ENCODE assay signal across 21 cellular contexts in genomic region chr22:38867496-38868285, GRCh38. TPM values are rescaled to one million over a fixed set of nuclear protein-coding genes. Genes with fewer than 3 reads are reported as not detected.
DNase-seq lines count a peak whose midpoint lies in the region; ATAC-seq and TF ChIP-seq lines count a peak whose summit lies in the region.
"Had no signal": no experiment of that assay in that cellular context is flagged by ENCODE, and none has a peak within 500 bp of the region (broad histone marks: within the 10 kb centered on the region; RNA-seq: fewer than 3 reads in every experiment).

No MANE protein-coding gene starts in this region.

- no peaks in the 10 kb centered on the region for H3K9me3 ChIP-seq in heart right ventricle
- H3K9me3 ChIP-seq: breast epithelium, Caco-2, gastroesophageal sphincter, Peyer's patch, thoracic aorta had no signal

- peaks cover 35 to 89% (median 63%) of the 10 kb centered on the region in 9 donors for H3K4me1 ChIP-seq in heart right ventricle

- H3K4me3 Mint-ChIP-seq in activated naive CD8-positive, alpha-beta T cell treated with anti-CD3 and anti-CD28 coated beads, Interleukin-2, amount 50 U/mL, for 24 hours = no peak overlapping the region

- ATAC-seq in heart right ventricle (no peak), GM19467 (IDR thresholded peaks at IDR 0.05; ENCODE audit: unreplicated experiment) (no peak), HG03025 (IDR thresholded peaks at IDR 0.05; ENCODE audit: low FRiP score, unreplicated experiment) (no peak)
- ATAC-seq in activated naive CD8-positive, alpha-beta T cell treated with anti-CD3 and anti-CD28 coated beads, Interleukin-2, amount 50 U/mL, for 24 hours = no peak
- ATAC-seq: esophagus mucosa, gastroesophageal sphincter, left cardiac atrium had no signal

- peak overlapping the region in 1 of 10 donors; percentile 9 for H3K27ac ChIP-seq in heart right ventricle
- H3K27ac ChIP-seq: breast epithelium, Peyer's patch, thoracic aorta had no signal

- H3K36me3 ChIP-seq in heart right ventricle = peaks cover 0 to 54% (median 16%) of the 10 kb centered on the region in 9 donors
- H3K36me3 ChIP-seq: breast epithelium had no signal

- H3K27me3 Mint-ChIP-seq in activated naive CD8-positive, alpha-beta T cell treated with anti-CD3 and anti-CD28 coated beads, Interleukin-2, amount 50 U/mL, for 24 hours = no peaks in the 10 kb centered on the region

- TF ChIP-seq CTCF in heart right ventricle (IDR thresholded peaks at IDR 0.05) = no peak

- 78 to 84% methylated on average over 18 of the region's 18 CpGs for WGBS in heart right ventricle, 2 donors

- no peaks in the 10 kb centered on the region for H3K9me3 Mint-ChIP-seq in activated naive CD8-positive, alpha-beta T cell treated with anti-CD3 and anti-CD28 coated beads, Interleukin-2, amount 50 U/mL, for 24 hours

- peak; percentile 67 for DNase-seq in cardiac septum (ENCODE audit: low spot score)
- no peak for DNase-seq in heart right ventricle
- DNase-seq in activated naive CD8-positive, alpha-beta T cell treated with anti-CD3 and anti-CD28 coated beads, Interleukin-2, amount 50 U/mL, for 24 hours = no peak
- peak; percentile 83 for DNase-seq in mesenteric fat pad (ENCODE audit: low spot score)
- no peak for DNase-seq in NCI-H2107 (lab: John Stamatoyannopoulos, UW)
- DNase-seq: activated CD4-positive, alpha-beta T cell treated with anti-CD3 and anti-CD28 coated beads for 4 hours; Caco-2; KBM-7; left cardiac atrium; NCI-H187; NCI-H226; NK-92 treated with Interleukin-12 subunit alpha and Interleukin-12 subunit beta, amount 100 ng/mL, for 24 hours; stimulated activated CD4-positive, alpha-beta T cell treated with anti-CD3 and anti-CD28 coated beads, Interleukin-12 subunit alpha, Interleukin-12 subunit beta, amount 100 ng/mL, for 4 hours had no signal

- H3K4me3 ChIP-seq in heart right ventricle = no peak overlapping the region
- H3K4me3 ChIP-seq: breast epithelium, gastroesophageal sphincter, Peyer's patch, thoracic aorta had no signal

- peak overlapping the region; percentile 81 for H3K27ac Mint-ChIP-seq in activated naive CD8-positive, alpha-beta T cell treated with anti-CD3 and anti-CD28 coated beads, Interleukin-2, amount 50 U/mL, for 24 hours

- H3K27me3 ChIP-seq in heart right ventricle = no peaks in the 10 kb centered on the region
- H3K27me3 ChIP-seq: breast epithelium, dorsolateral prefrontal cortex, gastroesophageal sphincter, Peyer's patch had no signal

- peaks cover 37% of the 10 kb centered on the region for H3K4me1 Mint-ChIP-seq in activated naive CD8-positive, alpha-beta T cell treated with anti-CD3 and anti-CD28 coated beads, Interleukin-2, amount 50 U/mL, for 24 hours

- peaks cover 34% of the 10 kb centered on the region for H3K36me3 Mint-ChIP-seq in activated naive CD8-positive, alpha-beta T cell treated with anti-CD3 and anti-CD28 coated beads, Interleukin-2, amount 50 U/mL, for 24 hours (ENCODE audit: low read depth)

- intact Hi-C loops in cardiac septum (cut with DNase I) (loop anchor here (5.0 kb wide), 2 partner anchors 100 to 265 kb away; no protein-coding TSS in a partner anchor), heart right ventricle (cut with DNase I) (loop anchor here in 7 of 10 donors (2.0 to 10.0 kb wide), 10 partner anchors 93 to 447 kb away; partner anchors contain the start of gene RPL3 (in 1 of the 7))

RNA-seq across cellular contexts. Expression of gene CBX6, which starts 4.3 kb away (rescaled TPM):
- total RNA-seq in cardiac septum (60.3 TPM), heart right ventricle (10 to 100 TPM; 28.2 to 49.1 (median 37.3) TPM), mesenteric fat pad (57.4 TPM)
- 10 to 100 TPM; 17.4 to 23.9 TPM for polyA plus RNA-seq in heart right ventricle

RNA-seq across cellular contexts. Expression of gene NPTXR, which starts 23.9 kb away (rescaled TPM):
- 23.5 TPM for total RNA-seq in cardiac septum
- 10 to 100 TPM; 14.7 to 32.9 (median 24.0) TPM for total RNA-seq in heart right ventricle
- 1 to 10 TPM; 8.6 to 9.2 TPM for polyA plus RNA-seq in heart right ventricle
- 5.5 TPM for total RNA-seq in mesenteric fat pad

Comparison
In these comparisons a context has a peak if more than half of its experiments do, and no peak if none do; other contexts are left out.
1. DNase-seq: peak in cardiac septum (single experiment) and mesenteric fat pad (single experiment); none in heart right ventricle (0 of 2), activated naive CD8-positive, alpha-beta T cell treated with anti-CD3 and anti-CD28 coated beads, Interleukin-2, amount 50 U/mL, for 24 hours (single experiment) and NCI-H2107 (single experiment).